In genomic region chr18:12741351-12741750, GRCh38 we compare ENCODE assay signal across 9 cellular contexts. TPM values are rescaled to one million over a fixed set of nuclear protein-coding genes. Genes with fewer than 3 reads are reported as not detected.
DNase-seq lines count a peak whose midpoint lies in the region; ATAC-seq and TF ChIP-seq lines count a peak whose summit lies in the region.
"Had no signal": no experiment of that assay in that cellular context is flagged by ENCODE, and none has a peak within 500 bp of the region (broad histone marks: within the 10 kb centered on the region; RNA-seq: fewer than 3 reads in every experiment).

No MANE protein-coding gene starts in this region.

- no peaks in the 10 kb centered on the region for H3K27me3 ChIP-seq in Panc1 (ENCODE audit: control insufficient read depth, insufficient read depth, low read length)

- intact Hi-C loops in Panc1 (cut with micrococcal nuclease; ENCODE audit: unreplicated experiment): no loop called here

- H3K4me1 ChIP-seq in Panc1 (ENCODE audit: control insufficient read depth, insufficient read depth, low read length): peaks cover 5% of the 10 kb centered on the region; the same call in 1 of the 2 replicates

- H3K9me3 Mint-ChIP-seq in naive thymus-derived CD8-positive, alpha-beta T cell: no peaks in the 10 kb centered on the region
- H3K9me3 Mint-ChIP-seq: mesothelial cell of epicardium had no signal

- H3K4me1 Mint-ChIP-seq in naive thymus-derived CD8-positive, alpha-beta T cell: peaks cover 0 to 2% (median 0%) of the 10 kb centered on the region in 4 donors

- no peak overlapping the region for H3K4me3 ChIP-seq in Panc1 (ENCODE audit: low read depth in 2 of 2, low read length in 2 of 2)
- no peak overlapping the region for H3K4me3 ChIP-seq in fibroblast of villous mesenchyme (ENCODE audit: low read depth, low read length)

- H3K27ac Mint-ChIP-seq in naive thymus-derived CD8-positive, alpha-beta T cell: no peak overlapping the region
- H3K27ac Mint-ChIP-seq: mesothelial cell of epicardium had no signal

- no peak overlapping the region for H3K27ac ChIP-seq in Panc1 (ENCODE audit: low read length)

- TF ChIP-seq CTCF in Panc1 (IDR thresholded peaks at IDR 0.05): no peak
- no peak for TF ChIP-seq CTCF in fibroblast of villous mesenchyme (IDR thresholded peaks at IDR 0.05; ENCODE audit: insufficient read depth, low read depth, low read length)

- in situ Hi-C loops in Panc1 (cut with HindIII; ENCODE audit: low pct_unique_long_range_greater_than_20kb, low sequenced_read_pairs): no loop called here

- no peaks in the 10 kb centered on the region for H3K36me3 Mint-ChIP-seq in naive thymus-derived CD8-positive, alpha-beta T cell
- H3K36me3 Mint-ChIP-seq: mesothelial cell of epicardium had no signal

- no peaks in the 10 kb centered on the region for H3K27me3 Mint-ChIP-seq in naive thymus-derived CD8-positive, alpha-beta T cell

- H3K9me3 ChIP-seq in Panc1 (ENCODE audit: control insufficient read depth, insufficient read depth, low read depth, low read length): no peaks in the 10 kb centered on the region

- H3K4me3 Mint-ChIP-seq in naive thymus-derived CD8-positive, alpha-beta T cell: no peak overlapping the region
- H3K4me3 Mint-ChIP-seq: mesothelial cell of epicardium had no signal

- BruUV-seq in Panc1 (replicated peaks; lab: Mats Ljungman, UMichigan): no TSS peak

- ATAC-seq in Panc1: peak; percentile 84
- no peak for ATAC-seq in GM21786 (IDR thresholded peaks at IDR 0.05; ENCODE audit: unreplicated experiment)
- ATAC-seq in naive thymus-derived CD8-positive, alpha-beta T cell: no peak

- CTCF ChIA-PET in Panc1 (lab: Charles Lee): interaction anchor here (1.2 kb wide), 1 partner anchor 193 kb away, joined by 3 read pairs; no protein-coding TSS in a partner anchor

- peak; percentile 65 for DNase-seq in DMS153 (lab: John Stamatoyannopoulos, UW)
- DNase-seq in HS-27A (ENCODE audit: low read depth): peak; percentile 98
- peak; percentile 69 for DNase-seq in Panc1 (ENCODE audit: low read depth, low spot score)
- DNase-seq in fibroblast of villous mesenchyme (ENCODE audit: low read depth): peak; percentile 58
- DNase-seq in NCI-H2107 (lab: John Stamatoyannopoulos, UW): no peak
- DNase-seq in naive thymus-derived CD8-positive, alpha-beta T cell: no peak
- DNase-seq: KBM-7 had no signal

- H3K36me3 ChIP-seq in Panc1 (ENCODE audit: control insufficient read depth, insufficient read depth, low read length): no peaks in the 10 kb centered on the region

- POLR2A ChIA-PET in Panc1 (lab: Charles Lee): no interaction called here
- POLR2A ChIA-PET in naive thymus-derived CD8-positive, alpha-beta T cell (lab: Charles Lee): no interaction called here

RNA-seq across cellular contexts. Expression of gene PSMG2, which starts 38.5 kb away (rescaled TPM):
- total RNA-seq in Panc1 (2021; ENCODE audit: unreplicated experiment): 63.1 TPM
- 33.1 TPM for polyA plus RNA-seq in Panc1 (2012; ENCODE audit: insufficient read length)
- 65.7 and 66.9 TPM in 2 replicates for total RNA-seq in fibroblast of villous mesenchyme
- total RNA-seq in naive thymus-derived CD8-positive, alpha-beta T cell: 10 to 100 TPM; 70.7 to 79.0 TPM
- 100 to 1,000 TPM; 110 to 117 (median 113) TPM for polyA plus RNA-seq in naive thymus-derived CD8-positive, alpha-beta T cell

RNA-seq across cellular contexts. Expression of gene CEP76, which starts 38.8 kb away (rescaled TPM):
- 12.9 TPM for total RNA-seq in Panc1 (2021; ENCODE audit: unreplicated experiment)
- 6.2 TPM for polyA plus RNA-seq in Panc1 (2012; ENCODE audit: insufficient read length)
- 9.0 and 12.5 TPM in 2 replicates for total RNA-seq in fibroblast of villous mesenchyme
- total RNA-seq in naive thymus-derived CD8-positive, alpha-beta T cell: 10 to 100 TPM; 11.0 to 11.9 TPM
- 1 to 10 TPM; 2.9 to 7.3 (median 4.0) TPM for polyA plus RNA-seq in naive thymus-derived CD8-positive, alpha-beta T cell

Comparison
In these comparisons a context has a peak if more than half of its experiments do, and no peak if none do; other contexts are left out.
1. DNase-seq: peak in DMS153 (single experiment), HS-27A (single experiment), Panc1 (single experiment) and fibroblast of villous mesenchyme (single experiment); none in NCI-H2107 (single experiment) and naive thymus-derived CD8-positive, alpha-beta T cell (0 of 10).